Comparison of ENCODE assay signal across 8 cellular contexts in the genomic region with DNA sequence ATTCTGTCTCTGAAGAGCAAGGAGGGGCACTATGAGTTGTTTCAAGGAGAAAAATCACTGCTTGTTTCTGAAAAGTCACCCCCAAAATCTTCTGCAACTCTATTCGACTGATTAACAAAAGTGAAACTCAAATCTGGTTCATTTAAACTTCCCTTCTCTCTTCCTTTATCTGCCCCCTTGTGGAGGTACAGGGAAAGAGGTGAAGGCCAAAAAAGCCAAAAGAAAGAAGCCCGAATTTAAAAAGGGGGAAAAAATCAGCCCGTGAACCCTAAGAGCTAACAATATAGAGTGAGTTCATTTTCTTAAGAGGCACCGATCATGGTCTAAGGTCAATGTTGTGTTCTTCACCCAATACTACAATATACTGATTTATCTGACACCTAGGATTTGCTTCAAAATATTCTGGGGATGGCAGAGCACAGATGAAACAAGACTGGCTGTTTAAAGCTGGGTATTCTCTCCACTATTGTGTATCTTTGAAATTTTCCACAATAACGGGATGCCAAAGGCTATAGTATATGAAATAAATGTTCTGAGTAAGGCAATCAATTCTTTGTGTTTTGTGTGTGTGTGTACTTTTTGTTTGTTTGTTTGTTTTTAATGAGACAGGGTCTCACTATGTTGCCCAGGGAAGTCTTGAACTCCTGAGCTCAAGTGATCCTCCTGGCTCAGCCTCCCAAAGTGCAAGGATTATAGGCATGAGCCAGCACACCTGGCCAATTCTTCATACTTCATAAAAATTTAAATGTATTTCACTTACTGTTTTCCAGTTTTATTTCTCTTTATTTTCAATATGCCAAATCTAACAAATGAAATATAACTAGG. TPM values are rescaled to one million over a fixed set of nuclear protein-coding genes. Genes with fewer than 3 reads are reported as not detected.
DNase-seq lines count a peak whose midpoint lies in the region; ATAC-seq and TF ChIP-seq lines count a peak whose summit lies in the region.

No MANE protein-coding gene starts in this region.

- no peak overlapping the region for H3K27ac ChIP-seq in body of pancreas

- no peak overlapping the region for H3K4me3 ChIP-seq in body of pancreas

- H3K9me3 Mint-ChIP-seq in immature natural killer cell, result no peaks in the 10 kb centered on the region
- H3K9me3 Mint-ChIP-seq in stimulated activated effector memory CD8-positive, alpha-beta T cell treated with anti-CD3 and anti-CD28 coated beads, Interleukin-12 subunit alpha, Interleukin-12 subunit beta, amount 100 ng/mL, for 72 hours, result no peaks in the 10 kb centered on the region

- no peaks in the 10 kb centered on the region for H3K27me3 Mint-ChIP-seq in immature natural killer cell (ENCODE audit: low read depth in 3 of 3)

- peaks cover 4 to 5% (median 4%) of the 10 kb centered on the region in 3 donors for H3K36me3 Mint-ChIP-seq in immature natural killer cell
- peaks cover 16% of the 10 kb centered on the region for H3K36me3 Mint-ChIP-seq in stimulated activated effector memory CD8-positive, alpha-beta T cell treated with anti-CD3 and anti-CD28 coated beads, Interleukin-12 subunit alpha, Interleukin-12 subunit beta, amount 100 ng/mL, for 72 hours

- no peaks in the 10 kb centered on the region for H3K4me1 ChIP-seq in body of pancreas

- no peak for TF ChIP-seq POLR2A in body of pancreas (IDR thresholded peaks at IDR 0.05)

- H3K9me3 ChIP-seq in body of pancreas, result no peaks in the 10 kb centered on the region

- peak overlapping the region in 5 of 6 donors; percentile 1 to 69 (median 36) for H3K27ac Mint-ChIP-seq in immature natural killer cell
- peak overlapping the region; percentile 44 for H3K27ac Mint-ChIP-seq in stimulated activated effector memory CD8-positive, alpha-beta T cell treated with anti-CD3 and anti-CD28 coated beads, Interleukin-12 subunit alpha, Interleukin-12 subunit beta, amount 100 ng/mL, for 72 hours

- H3K4me3 Mint-ChIP-seq in immature natural killer cell, result peak overlapping the region; percentile 51 to 63 (median 61)
- H3K4me3 Mint-ChIP-seq in stimulated activated effector memory CD8-positive, alpha-beta T cell treated with anti-CD3 and anti-CD28 coated beads, Interleukin-12 subunit alpha, Interleukin-12 subunit beta, amount 100 ng/mL, for 72 hours, result no peak overlapping the region

- H3K27me3 ChIP-seq in body of pancreas, result no peaks in the 10 kb centered on the region

- intact Hi-C loops in body of pancreas (cut with DNase I), result loop anchor here (5.0 to 10.0 kb wide), 2 partner anchors 114 to 331 kb away; no protein-coding TSS in a partner anchor

- peak; percentile 44 to 84 (median 76) for TF ChIP-seq CTCF in body of pancreas (IDR thresholded peaks at IDR 0.05)

- DNase-seq in A172 (ENCODE audit: low spot score), result peak; percentile 32
- DNase-seq in EH (ENCODE audit: low read depth), result peak; percentile 65
- DNase-seq in RPMI7951 (ENCODE audit: low read depth), result peak; percentile 56
- DNase-seq in body of pancreas, result peak in 3 of 4 donors; percentile 12 to 23 (median 17)
- DNase-seq in immature natural killer cell, result peak; percentile 53 to 66 (median 58)
- DNase-seq in stimulated activated effector memory CD8-positive, alpha-beta T cell treated with anti-CD3 and anti-CD28 coated beads, Interleukin-12 subunit alpha, Interleukin-12 subunit beta, amount 100 ng/mL, for 72 hours (ENCODE audit: low spot score in 2 of 2), result peak; percentile 7 to 56
- no peak for DNase-seq in cerebellar nuclear complex (lab: John Stamatoyannopoulos, UW)

- H3K36me3 ChIP-seq in body of pancreas (replicated peaks in 1 of 2; ENCODE audit: insufficient read depth in 1 of 2, low read depth in 2 of 2), result no peaks in the 10 kb centered on the region

- H3K4me1 Mint-ChIP-seq in immature natural killer cell, result peaks cover 8% of the 10 kb centered on the region in 2 donors
- peaks cover 7% of the 10 kb centered on the region for H3K4me1 Mint-ChIP-seq in stimulated activated effector memory CD8-positive, alpha-beta T cell treated with anti-CD3 and anti-CD28 coated beads, Interleukin-12 subunit alpha, Interleukin-12 subunit beta, amount 100 ng/mL, for 72 hours

- 13 to 14% methylated on average over 5 of the region's 5 CpGs for WGBS in body of pancreas, 2 donors

- ATAC-seq in HG03432 (IDR thresholded peaks at IDR 0.05; ENCODE audit: unreplicated experiment) (peak; percentile 72), body of pancreas (peak; percentile 73)
- ATAC-seq in stimulated activated effector memory CD8-positive, alpha-beta T cell treated with anti-CD3 and anti-CD28 coated beads, Interleukin-12 subunit alpha, Interleukin-12 subunit beta, amount 100 ng/mL, for 72 hours, result peak; percentile 70

RNA-seq across cellular contexts. Expression of gene EEF1AKMT1, which starts 55.0 kb away (rescaled TPM):
- 10.7 and 16.8 TPM in 2 replicates for total RNA-seq in A172 (2014; rRNA removed; shearing (Covaris generic))
- 8.4 and 9.9 TPM in 2 replicates for total RNA-seq in RPMI7951 (2014; rRNA removed; shearing (Covaris generic))
- 1 to 10 TPM; 3.3 to 7.0 TPM for total RNA-seq in body of pancreas
- polyA plus RNA-seq in immature natural killer cell, result 10 to 100 TPM in 2 of 3 donors, 1 to 10 TPM in 1; 8.1 to 14.3 (median 10.8) TPM

Comparison
In these comparisons a context has a peak if more than half of its experiments do, and no peak if none do; other contexts are left out.
1. DNase-seq: peak in A172 (single experiment), EH (single experiment), RPMI7951 (single experiment), body of pancreas (3 of 4), immature natural killer cell (3 of 3) and stimulated activated effector memory CD8-positive, alpha-beta T cell treated with anti-CD3 and anti-CD28 coated beads, Interleukin-12 subunit alpha, Interleukin-12 subunit beta, amount 100 ng/mL, for 72 hours (2 of 2); none in cerebellar nuclear complex (0 of 2).
2. Peak in every context shown above with its lines, with median percentiles within 50 percentile points of each other: ATAC-seq.